In genomic region chr7:47000561-47000960, GRCh38 we compare ENCODE assay signal across 17 cellular contexts.
"Had no signal": no experiment of that assay in that cellular context is flagged by ENCODE, and none has a peak within 500 bp of the region (broad histone marks: within the 10 kb centered on the region; RNA-seq: fewer than 3 reads in every experiment).

No MANE protein-coding gene starts in this region.

- H3K27ac ChIP-seq: adrenal gland, esophagus squamous epithelium, heart left ventricle, prostate gland, right atrium auricular region, skin epidermis, suprapubic skin, transverse colon, vagina had no signal

- ATAC-seq: activated CD4-positive, CD25-positive, alpha-beta regulatory T cell treated with anti-CD3 and anti-CD28 coated beads, Interleukin-2, amount 50 U/mL, for 24 hours; activated T-cell treated with anti-CD3 and anti-CD28 coated beads, Interleukin-2, amount 50 U/mL, for 72 hours; heart left ventricle; left ventricle myocardium superior; naive thymus-derived CD4-positive, alpha-beta T cell had no signal

- DNase-seq: activated gamma-delta T cell; activated T-cell treated with anti-CD3 and anti-CD28 coated beads, Interleukin-2, amount 50 U/mL, for 72 hours; adrenal gland; effector CD8-positive, alpha-beta T cell; esophagus squamous epithelium; heart left ventricle; kidney glomerular epithelial cell; left ventricle myocardium superior; naive thymus-derived CD4-positive, alpha-beta T cell; T1000; transverse colon had no signal

- H3K27me3 ChIP-seq: adrenal gland, esophagus squamous epithelium, heart left ventricle, right atrium auricular region, suprapubic skin, transverse colon, vagina had no signal

- H3K4me1 ChIP-seq: esophagus squamous epithelium, prostate gland, right atrium auricular region, suprapubic skin, transverse colon, vagina had no signal

- H3K4me3 ChIP-seq: adrenal gland, esophagus squamous epithelium, heart left ventricle, prostate gland, right atrium auricular region, skin epidermis, suprapubic skin, transverse colon, vagina had no signal

- H3K36me3 ChIP-seq: adrenal gland, esophagus squamous epithelium, heart left ventricle, prostate gland, right atrium auricular region, suprapubic skin, transverse colon, vagina had no signal

- H3K9me3 ChIP-seq: adrenal gland, esophagus squamous epithelium, heart left ventricle, prostate gland, right atrium auricular region, suprapubic skin, transverse colon, vagina had no signal
